24 cellular contexts compared by ENCODE assay signal in the genomic region with DNA sequence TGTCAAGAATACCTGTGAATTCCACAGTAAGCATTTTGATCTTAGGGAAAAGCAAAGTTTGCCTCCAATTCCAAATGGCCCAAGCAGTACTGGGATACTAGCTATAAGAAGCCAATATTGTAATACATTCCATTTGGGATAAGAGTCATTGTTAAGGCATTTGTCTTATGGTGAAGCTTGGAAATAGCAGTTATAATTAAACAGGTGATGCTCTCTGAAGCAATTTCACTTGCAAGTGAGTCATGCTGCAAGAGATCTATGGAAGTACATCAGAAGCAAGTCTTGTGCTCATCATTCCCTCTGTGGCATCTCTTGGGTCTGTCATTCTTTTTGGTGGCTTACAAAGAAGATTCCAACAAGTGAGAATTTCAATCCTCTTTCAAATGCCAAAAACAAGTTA.
DNase-seq lines count a peak whose midpoint lies in the region; ATAC-seq, FAIRE-seq and TF ChIP-seq lines count a peak whose summit lies in the region.
"Had no signal": no experiment of that assay in that cellular context is flagged by ENCODE, and none has a peak within 500 bp of the region (broad histone marks: within the 10 kb centered on the region; RNA-seq: fewer than 3 reads in every experiment).

No MANE protein-coding gene starts in this region.

- H3K4me2 ChIP-seq in astrocyte (ENCODE audit: low read length) = no peak overlapping the region
- H3K4me2 ChIP-seq: BLaER1 had no signal

- peaks cover 4% of the 10 kb centered on the region for H3K9me3 Mint-ChIP-seq in astrocyte (ENCODE audit: unreplicated experiment)
- H3K9me3 Mint-ChIP-seq: CD4-positive, alpha-beta T cell had no signal

- H3K27me3 Mint-ChIP-seq in astrocyte (ENCODE audit: low read depth, unreplicated experiment) = no peaks in the 10 kb centered on the region
- H3K27me3 Mint-ChIP-seq: CD4-positive, alpha-beta T cell; IgD-negative memory B cell had no signal

- H3K4me3 ChIP-seq in astrocyte (ENCODE audit: insufficient read depth, low read depth, low read length) (no peak overlapping the region), gastroesophageal sphincter (no peak overlapping the region)
- H3K4me3 ChIP-seq: BLaER1, MG63, SJSA1 had no signal

- H2AFZ ChIP-seq in astrocyte (ENCODE audit: low read depth, low read length) = no peak overlapping the region

- no peak for TF ChIP-seq CTCF in astrocyte (IDR thresholded peaks at IDR 0.05; ENCODE audit: insufficient read depth, low read depth, low read length)
- no peak for TF ChIP-seq CTCF in gastroesophageal sphincter (IDR thresholded peaks at IDR 0.05)

- no peak for TF ChIP-seq EP300 in gastroesophageal sphincter (IDR thresholded peaks at IDR 0.05)

- no peaks in the 10 kb centered on the region for H3K9me3 ChIP-seq in astrocyte (ENCODE audit: insufficient read depth, low read depth, low read length)
- no peaks in the 10 kb centered on the region for H3K9me3 ChIP-seq in gastroesophageal sphincter
- H3K9me3 ChIP-seq: BLaER1, MG63, SJSA1 had no signal

- H3K27me3 ChIP-seq in astrocyte (ENCODE audit: insufficient read depth, low read length) = no peaks in the 10 kb centered on the region
- no peaks in the 10 kb centered on the region for H3K27me3 ChIP-seq in gastroesophageal sphincter
- H3K27me3 ChIP-seq: BLaER1, MG63, SJSA1 had no signal

- no peaks in the 10 kb centered on the region for H3K4me1 Mint-ChIP-seq in astrocyte (ENCODE audit: low read depth, unreplicated experiment)
- H3K4me1 Mint-ChIP-seq: IgD-negative memory B cell had no signal

- no peak overlapping the region for H3K9ac ChIP-seq in astrocyte (ENCODE audit: low read length)
- H3K9ac ChIP-seq: BLaER1 had no signal

- no peaks in the 10 kb centered on the region for H3K36me3 Mint-ChIP-seq in astrocyte (ENCODE audit: low read depth, unreplicated experiment)
- H3K36me3 Mint-ChIP-seq: IgD-negative memory B cell had no signal

- TF ChIP-seq POLR2A in gastroesophageal sphincter (IDR thresholded peaks at IDR 0.05) = no peak

- no peak overlapping the region for H3K4me3 Mint-ChIP-seq in astrocyte (ENCODE audit: unreplicated experiment)
- H3K4me3 Mint-ChIP-seq: CD4-positive, alpha-beta T cell; IgD-negative memory B cell had no signal

- H3K27ac Mint-ChIP-seq in astrocyte (ENCODE audit: unreplicated experiment) = no peak overlapping the region
- H3K27ac Mint-ChIP-seq: CD4-positive, alpha-beta T cell had no signal

- H4K20me1 ChIP-seq in astrocyte (ENCODE audit: insufficient read depth, low read length) = no peaks in the 10 kb centered on the region
- H4K20me1 ChIP-seq: BLaER1 had no signal

- H3K4me1 ChIP-seq in astrocyte (ENCODE audit: insufficient read depth, low read length) (no peaks in the 10 kb centered on the region), gastroesophageal sphincter (no peaks in the 10 kb centered on the region)
- H3K4me1 ChIP-seq: BLaER1, SJSA1 had no signal

- peak; percentile 99 for FAIRE-seq in astrocyte (lab: Jason Lieb, UNC)
- FAIRE-seq: GM12891 had no signal

- H3K36me3 ChIP-seq in astrocyte (ENCODE audit: insufficient read depth, low read length) (no peaks in the 10 kb centered on the region), gastroesophageal sphincter (no peaks in the 10 kb centered on the region)
- H3K36me3 ChIP-seq: BLaER1, MG63, SJSA1 had no signal

- no peak overlapping the region for H3K27ac ChIP-seq in astrocyte (ENCODE audit: low read depth, low read length)
- no peak overlapping the region for H3K27ac ChIP-seq in gastroesophageal sphincter
- H3K27ac ChIP-seq: BLaER1, SJSA1 had no signal

- ATAC-seq in gastroesophageal sphincter = no peak
- ATAC-seq: HCT116, Right ventricle myocardium inferior had no signal

- DNase-seq in HS-5 (ENCODE audit: low read depth) (peak; percentile 20), astrocyte (ENCODE audit: low read depth) (peak; percentile 12), kidney tubule cell (ENCODE audit: low spot score) (peak; percentile 85), NAMALWA (ENCODE audit: low spot score) (no peak), hepatic stellate cell (ENCODE audit: low spot score) (no peak), D341Med (ENCODE audit: low spot score) (no peak)
- DNase-seq: CD4-positive, alpha-beta T cell; COR-L47; DMS 273 treated with DMSO at 0.1 percent for 48 hours; DMS79 treated with DMSO at 0.1 percent for 48 hours; MG63; NCI-H1048; NCI-H1417 treated with DMSO at 0.1 percent for 48 hours; NCI-H187 treated with DMSO at 0.1 percent for 48 hours; NCI-H2107; NCI-H510A treated with DMSO at 0.1 percent for 48 hours; NCI-H82 had no signal

- no peaks in the 10 kb centered on the region for H3K79me2 ChIP-seq in astrocyte (ENCODE audit: insufficient read depth, low read length)

Comparison
In these comparisons a context has a peak if more than half of its experiments do, and no peak if none do; other contexts are left out.
1. DNase-seq: peak in HS-5 (single experiment), astrocyte (single experiment) and kidney tubule cell (single experiment); none in NAMALWA (single experiment), hepatic stellate cell (single experiment) and D341Med (single experiment).